In genomic region chr17:19630651-19631050, GRCh38 we compare ENCODE assay signal across 1 cellular context.
TF ChIP-seq lines count a peak whose summit lies in the region.

No MANE protein-coding gene starts in this region.

TF ChIP-seq in SK-N-SH treated with all-trans-retinoic acid at 6 μM for 48 hours, 23 proteins besides CTCF, POLR2A, EP300 and RAD21 (continued from another document):
- TF ChIP-seq PATZ1 (CRISPR knock-in tag; IDR thresholded peaks at IDR 0.05; ENCODE audit: borderline replicate concordance) = no peak
- no peak for TF ChIP-seq PPARA (CRISPR knock-in tag; IDR thresholded peaks at IDR 0.05; ENCODE audit: borderline replicate concordance)
- TF ChIP-seq ISL1 (CRISPR knock-in tag; IDR thresholded peaks at IDR 0.05) = no peak
- TF ChIP-seq TOX (CRISPR knock-in tag; IDR thresholded peaks at IDR 0.05; ENCODE audit: borderline replicate concordance) = no peak
- no peak for TF ChIP-seq CREB5 (CRISPR knock-in tag; IDR thresholded peaks at IDR 0.05; ENCODE audit: low read depth)
- TF ChIP-seq ZNF565 (CRISPR knock-in tag; conservative IDR thresholded peaks at IDR 0.05; ENCODE audit: low read depth) = no peak
- no peak for TF ChIP-seq OSR1 (CRISPR knock-in tag; IDR thresholded peaks at IDR 0.05)
- no peak for TF ChIP-seq SNAI2 (CRISPR knock-in tag; IDR thresholded peaks at IDR 0.05)
- no peak for TF ChIP-seq ZNF70 (CRISPR knock-in tag; IDR thresholded peaks at IDR 0.05)
- TF ChIP-seq ZNF8 (CRISPR knock-in tag; IDR thresholded peaks at IDR 0.05) = no peak
- no peak for TF ChIP-seq ZC3H10 (CRISPR knock-in tag; IDR thresholded peaks at IDR 0.05)
